ENCODE assay signal across 8 cellular contexts in the genomic region with DNA sequence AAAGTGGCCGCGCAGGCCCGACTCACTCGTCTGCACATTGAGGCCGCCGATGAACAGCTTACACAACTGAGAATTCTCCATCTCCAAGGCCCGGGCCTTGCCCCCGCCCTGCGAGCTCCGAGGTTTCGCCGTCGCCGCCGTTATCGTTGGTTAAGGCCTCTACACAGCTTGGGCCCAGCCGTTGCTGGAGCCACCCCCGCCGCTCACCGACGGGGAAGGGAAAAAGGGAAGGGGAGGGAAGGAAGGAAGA. TPM values are rescaled to one million over a fixed set of nuclear protein-coding genes. Genes with fewer than 3 reads are reported as not detected.
DNase-seq lines count a peak whose midpoint lies in the region; ATAC-seq and TF ChIP-seq lines count a peak whose summit lies in the region.

No MANE protein-coding gene starts in this region.

- H3K27ac ChIP-seq in foreskin keratinocyte (peak overlapping the region; percentile 95), gastrocnemius medialis (peak overlapping the region; percentile 98 to 100 (median 100))

- TF ChIP-seq CTCF in foreskin keratinocyte (conservative IDR thresholded peaks at IDR 0.05) (no peak), gastrocnemius medialis (IDR thresholded peaks at IDR 0.05 in 4 of 5, conservative IDR thresholded peaks at IDR 0.05 in 1 of 5) (no peak)

- in situ Hi-C loops in gastrocnemius medialis (cut with MboI; ENCODE audit: low sequenced_read_pairs in 4 of 4), result loop anchor here in 2 of 4 donors (25.0 kb wide), 1 partner anchor 283 kb away; the partner anchor contains the start of gene FAM13B (in 2 of the 2)

- H3K4me3 ChIP-seq in gastrocnemius medialis, result peak overlapping the region; percentile 80 to 98 (median 96)

- TF ChIP-seq POLR2A in gastrocnemius medialis (IDR thresholded peaks at IDR 0.05), result no peak

- H3K4me1 ChIP-seq in foreskin keratinocyte, result peaks cover 9% of the 10 kb centered on the region
- H3K4me1 ChIP-seq in gastrocnemius medialis, result peaks cover 28 to 31% of the 10 kb centered on the region in 2 donors

- H3K27me3 ChIP-seq in foreskin keratinocyte, result no peaks in the 10 kb centered on the region
- H3K27me3 ChIP-seq in gastrocnemius medialis, result no peaks in the 10 kb centered on the region

- ATAC-seq in GM18907 (IDR thresholded peaks at IDR 0.05; ENCODE audit: unreplicated experiment) (peak; percentile 19), HG02759 (IDR thresholded peaks at IDR 0.05; ENCODE audit: unreplicated experiment) (peak; percentile 14), SK-N-SH treated with all-trans-retinoic acid at 6 μM for 48 hours (peak; percentile 32), foreskin keratinocyte (peak; percentile 22), gastrocnemius medialis (peak; percentile 25 to 42), HG03097 (IDR thresholded peaks at IDR 0.05; ENCODE audit: low FRiP score, unreplicated experiment) (no peak)

- H3K36me3 ChIP-seq in gastrocnemius medialis, result no peaks in the 10 kb centered on the region

- DNase-seq in foreskin keratinocyte, result no peak
- no peak for DNase-seq in gastrocnemius medialis
- DNase-seq in ecto neural progenitor cell (ENCODE audit: low spot score), result no peak
- no peak for DNase-seq in GM19240 (ENCODE audit: insufficient read length, low spot score)

- no peaks in the 10 kb centered on the region for H3K9me3 ChIP-seq in gastrocnemius medialis

- intact Hi-C loops in gastrocnemius medialis (cut with DNase I; ENCODE audit: low total_unique reads), result loop anchor here (2.0 to 5.0 kb wide), 6 partner anchors 69 to 823 kb away; partner anchors contain the start of genes BRD8, FAM13B, HSPA9 and KIF20A

TF ChIP-seq in SK-N-SH treated with all-trans-retinoic acid at 6 μM for 48 hours, 23 proteins besides CTCF, POLR2A, EP300 and RAD21:
- no peak for TF ChIP-seq ISL1 (CRISPR knock-in tag; IDR thresholded peaks at IDR 0.05)
- TF ChIP-seq RARB (CRISPR knock-in tag; IDR thresholded peaks at IDR 0.05), result no peak
- TF ChIP-seq, protein P1, sequence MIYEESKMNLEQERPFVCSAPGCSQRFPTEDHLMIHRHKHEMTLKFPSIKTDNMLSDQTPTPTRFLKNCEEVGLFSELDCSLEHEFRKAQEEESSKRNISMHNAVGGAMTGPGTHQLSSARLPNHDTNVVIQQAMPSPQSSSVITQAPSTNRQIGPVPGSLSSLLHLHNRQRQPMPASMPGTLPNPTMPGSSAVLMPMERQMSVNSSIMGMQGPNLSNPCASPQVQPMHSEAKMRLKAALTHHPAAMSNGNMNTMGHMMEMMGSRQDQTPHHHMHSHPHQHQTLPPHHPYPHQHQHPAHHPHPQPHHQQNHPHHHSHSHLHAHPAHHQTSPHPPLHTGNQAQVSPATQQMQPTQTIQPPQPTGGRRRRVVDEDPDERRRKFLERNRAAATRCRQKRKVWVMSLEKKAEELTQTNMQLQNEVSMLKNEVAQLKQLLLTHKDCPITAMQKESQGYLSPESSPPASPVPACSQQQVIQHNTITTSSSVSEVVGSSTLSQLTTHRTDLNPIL (CRISPR knock-in tag; IDR thresholded peaks at IDR 0.05; ENCODE audit: low read depth), result no peak
- TF ChIP-seq SNAI2 (CRISPR knock-in tag; IDR thresholded peaks at IDR 0.05), result no peak
- TF ChIP-seq ESRRG (CRISPR knock-in tag; IDR thresholded peaks at IDR 0.05), result no peak
- no peak for TF ChIP-seq TCF4 (CRISPR knock-in tag; IDR thresholded peaks at IDR 0.05; ENCODE audit: borderline replicate concordance)
- TF ChIP-seq BACH2 (CRISPR knock-in tag; IDR thresholded peaks at IDR 0.05; ENCODE audit: borderline replicate concordance), result no peak

RNA-seq across cellular contexts. Expression of gene HNRNPA0, which starts 0.3 kb away (rescaled TPM):
- 18.0 and 21.7 TPM in 2 replicates for total RNA-seq in foreskin keratinocyte
- 28.2 and 30.0 TPM in 2 replicates for polyA plus RNA-seq in foreskin keratinocyte
- 1 to 10 TPM; 4.2 to 6.0 (median 5.2) TPM for total RNA-seq in gastrocnemius medialis

RNA-seq across cellular contexts. Expression of gene KLHL3, which starts 18.0 kb away (rescaled TPM):
- total RNA-seq in foreskin keratinocyte (1.7 and 2.0 TPM in 2 replicates), gastrocnemius medialis (1 to 10 TPM in 3 of 4 donors, under 1 TPM in 1; 0.46 to 4.6 (median 1.7) TPM)
- 0.40 and 0.48 TPM in 2 replicates for polyA plus RNA-seq in foreskin keratinocyte
